8 cellular contexts compared by ENCODE assay signal in genomic region chr15:40054746-40055575, GRCh38. TPM values are rescaled to one million over a fixed set of nuclear protein-coding genes. Genes with fewer than 3 reads are reported as not detected.
DNase-seq lines count a peak whose midpoint lies in the region; ATAC-seq and TF ChIP-seq lines count a peak whose summit lies in the region.

No MANE protein-coding gene starts in this region.

- H3K27me3 ChIP-seq in RWPE2 (ENCODE audit: insufficient read depth, poor library complexity, severe bottlenecking), result no peaks in the 10 kb centered on the region
- H3K27me3 ChIP-seq in BE2C, result no peaks in the 10 kb centered on the region

- peak; percentile 81 for ATAC-seq in GM19452 (IDR thresholded peaks at IDR 0.05; ENCODE audit: unreplicated experiment)
- ATAC-seq in HG03457 (IDR thresholded peaks at IDR 0.05; ENCODE audit: unreplicated experiment), result peak; percentile 53
- peak; percentile 67 for ATAC-seq in RWPE2 (ENCODE audit: low read depth)

- H3K36me3 ChIP-seq in RWPE2 (ENCODE audit: low read depth), result no peaks in the 10 kb centered on the region
- H3K36me3 ChIP-seq in BE2C, result no peaks in the 10 kb centered on the region

- TF ChIP-seq CTCF in RWPE2 (IDR thresholded peaks at IDR 0.05; ENCODE audit: poor library complexity, severe bottlenecking) (no peak), fibroblast of villous mesenchyme (IDR thresholded peaks at IDR 0.05; ENCODE audit: insufficient read depth, low read depth, low read length) (no peak), BE2C (IDR thresholded peaks at IDR 0.05; ENCODE audit: low read depth, low read length) (no peak)

- peak overlapping the region; percentile 19 for H3K27ac ChIP-seq in RWPE2 (ENCODE audit: poor library complexity, severe bottlenecking)

- peaks cover 18% of the 10 kb centered on the region for H3K4me1 ChIP-seq in RWPE2 (ENCODE audit: insufficient read depth, poor library complexity, severe bottlenecking)
- H3K4me1 ChIP-seq in BE2C, result peaks cover 22% of the 10 kb centered on the region

- H3K4me3 ChIP-seq in RWPE2 (ENCODE audit: severe bottlenecking), result no peak overlapping the region
- H3K4me3 ChIP-seq in fibroblast of villous mesenchyme (ENCODE audit: low read depth, low read length), result no peak overlapping the region
- H3K4me3 ChIP-seq in BE2C (ENCODE audit: low read depth, low read length), result no peak overlapping the region

- peak; percentile 35 for DNase-seq in GM03348 (ENCODE audit: low spot score)
- DNase-seq in RWPE2 (ENCODE audit: low spot score), result no peak
- DNase-seq in fibroblast of villous mesenchyme (ENCODE audit: low read depth), result peak; percentile 83
- peak; percentile 58 for DNase-seq in stimulated activated CD8-positive, alpha-beta memory T cell treated with anti-CD3 and anti-CD28 coated beads, Interleukin-4, amount 100 ng/mL, for 48 hours
- DNase-seq in NOMO-1 (lab: John Stamatoyannopoulos, UW; ENCODE audit: unreplicated experiment in 2 of 2), result no peak
- no peak for DNase-seq in BE2C

- H3K9me3 ChIP-seq in RWPE2 (ENCODE audit: severe bottlenecking) (no peaks in the 10 kb centered on the region), BE2C (no peaks in the 10 kb centered on the region)

RNA-seq across cellular contexts. Expression of gene SRP14, which starts 16.0 kb away (rescaled TPM):
- total RNA-seq in fibroblast of villous mesenchyme, result 93.3 and 96.6 TPM in 2 replicates
- polyA plus RNA-seq in BE2C (2012; ENCODE audit: insufficient read depth, insufficient read length, low read depth), result 615 TPM

RNA-seq across cellular contexts. Expression of gene BMF, which starts 53.7 kb away (rescaled TPM):
- total RNA-seq in fibroblast of villous mesenchyme, result 0.86 and 10.0 TPM in 2 replicates
- polyA plus RNA-seq in BE2C (2012; ENCODE audit: insufficient read depth, insufficient read length, low read depth), result 17.1 TPM

Comparison
In these comparisons a context has a peak if more than half of its experiments do, and no peak if none do; other contexts are left out.
1. DNase-seq: peak in GM03348 (single experiment), fibroblast of villous mesenchyme (single experiment) and stimulated activated CD8-positive, alpha-beta memory T cell treated with anti-CD3 and anti-CD28 coated beads, Interleukin-4, amount 100 ng/mL, for 48 hours (single experiment); none in RWPE2 (single experiment), NOMO-1 (0 of 2) and BE2C (single experiment).
2. Peak in every context shown above with its lines, with median percentiles within 50 percentile points of each other: ATAC-seq.